8 cellular contexts compared by ENCODE assay signal in genomic region chr13:72255908-72256307, GRCh38.
DNase-seq lines count a peak whose midpoint lies in the region; ATAC-seq and TF ChIP-seq lines count a peak whose summit lies in the region.

No MANE protein-coding gene starts in this region.

- peak overlapping the region in 1 of 7 donors; percentile 26 for H3K27ac Mint-ChIP-seq in CD14-positive monocyte

- DNase-seq in ELF-1 (ENCODE audit: low read depth, low spot score) (peak; percentile 36), NCI-H128 (lab: John Stamatoyannopoulos, UW; ENCODE audit: unreplicated experiment) (peak; percentile 46), amniotic epithelial cell (ENCODE audit: low read depth) (peak; percentile 37), lung microvascular endothelial cell (ENCODE audit: low read depth in 2 of 2) (peak; percentile 4 to 8), CD14-positive monocyte (ENCODE audit: low spot score) (no peak)
- no peak for DNase-seq in activated naive CD4-positive, alpha-beta T cell (lab: John Stamatoyannopoulos, UW)

- intact Hi-C loops in CD14-positive monocyte (cut with micrococcal nuclease) = no loop called here

- H3K9me3 Mint-ChIP-seq in CD14-positive monocyte = peaks cover 0 to 3% (median 0%) of the 10 kb centered on the region in 7 donors

- H3K27me3 Mint-ChIP-seq in CD14-positive monocyte (ENCODE audit: low read depth in 3 of 3) = peaks cover 0 to 1% (median 0%) of the 10 kb centered on the region in 3 donors

- H3K4me1 Mint-ChIP-seq in CD14-positive monocyte = no peaks in the 10 kb centered on the region

- ATAC-seq in GM21528 (IDR thresholded peaks at IDR 0.05; ENCODE audit: low FRiP score, unreplicated experiment) = no peak
- ATAC-seq in HG02840 (IDR thresholded peaks at IDR 0.05; ENCODE audit: low FRiP score, unreplicated experiment) = no peak

- H3K36me3 Mint-ChIP-seq in CD14-positive monocyte = no peaks in the 10 kb centered on the region

- H3K4me3 Mint-ChIP-seq in CD14-positive monocyte = no peak overlapping the region

- no peak for TF ChIP-seq CTCF in CD14-positive monocyte (IDR thresholded peaks at IDR 0.05)

Comparison
In these comparisons a context has a peak if more than half of its experiments do, and no peak if none do; other contexts are left out.
1. DNase-seq: peak in ELF-1 (single experiment), NCI-H128 (single experiment), amniotic epithelial cell (single experiment) and lung microvascular endothelial cell (2 of 2); none in activated naive CD4-positive, alpha-beta T cell (0 of 4) and CD14-positive monocyte (single experiment).